In the genomic region with DNA sequence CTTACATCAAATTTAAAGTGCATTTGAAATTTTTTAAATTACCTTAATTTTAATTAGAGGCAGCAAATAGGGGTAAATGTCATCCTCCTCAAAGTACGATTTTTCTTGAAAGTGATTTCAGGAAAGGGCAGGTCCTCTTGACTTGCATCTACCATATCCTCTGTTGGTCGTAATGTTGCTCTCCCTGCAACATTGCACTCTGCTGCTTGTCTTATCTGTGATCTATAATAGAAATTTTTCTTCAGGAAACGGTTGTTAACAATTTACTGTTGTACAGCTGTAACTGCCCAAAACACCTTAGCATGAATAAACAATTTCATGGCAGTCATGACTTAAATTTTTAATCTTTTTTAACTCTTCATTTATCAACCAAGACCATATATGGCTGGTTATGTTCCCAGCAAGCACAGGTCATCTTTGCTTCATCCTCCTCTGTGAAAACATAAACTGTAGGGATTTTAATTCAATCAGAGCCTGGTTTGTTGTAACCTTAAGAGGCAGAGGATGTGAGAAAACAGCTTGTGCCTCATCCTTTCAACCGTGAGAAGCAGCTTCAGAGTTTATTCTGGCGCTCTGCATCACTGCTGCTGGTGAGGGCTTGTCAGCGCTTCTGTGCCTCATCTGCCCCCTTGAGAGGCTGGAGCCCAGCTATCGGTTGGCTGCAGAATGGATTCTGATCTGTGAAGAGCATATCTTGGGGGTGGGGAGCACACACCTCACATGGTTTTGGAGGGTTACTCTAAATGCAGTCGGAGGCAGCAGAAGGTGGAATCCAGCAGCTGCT, we compare ENCODE assay signal across 24 cellular contexts. TPM values are rescaled to one million over a fixed set of nuclear protein-coding genes. Genes with fewer than 3 reads are reported as not detected.
DNase-seq lines count a peak whose midpoint lies in the region; ATAC-seq and TF ChIP-seq lines count a peak whose summit lies in the region.
"Had no signal": no experiment of that assay in that cellular context is flagged by ENCODE, and none has a peak within 500 bp of the region (broad histone marks: within the 10 kb centered on the region; RNA-seq: fewer than 3 reads in every experiment).

No MANE protein-coding gene starts in this region.

- H3K4me1 ChIP-seq in BLaER1: peaks cover 27% of the 10 kb centered on the region
- peaks cover 3% of the 10 kb centered on the region; the same call in 1 of the 2 replicates for H3K4me1 ChIP-seq in GM23338 (ENCODE audit: insufficient read depth)
- peaks cover 38% of the 10 kb centered on the region for H3K4me1 ChIP-seq in OCI-LY7 (ENCODE audit: insufficient read depth, low read length, poor library complexity, severe bottlenecking)
- peaks cover 15% of the 10 kb centered on the region for H3K4me1 ChIP-seq in neural progenitor cell
- no peaks in the 10 kb centered on the region for H3K4me1 ChIP-seq in CD8-positive, alpha-beta T cell (ENCODE audit: insufficient read depth, low read length)
- H3K4me1 ChIP-seq: pancreas, sigmoid colon, SJSA1, testis had no signal

- CTCF ChIA-PET in OCI-LY7 (lab: Charles Lee; ENCODE audit: unreplicated experiment): no interaction called here
- CTCF ChIA-PET in CD8-positive, alpha-beta T cell (lab: Charles Lee): interaction anchor here (0.8 kb wide), 1 partner anchor 10 kb away, joined by 3 read pairs; no protein-coding TSS in a partner anchor

- H2AFZ ChIP-seq in GM23338: no peak overlapping the region
- H2AFZ ChIP-seq in OCI-LY7 (ENCODE audit: low read length): no peak overlapping the region
- no peak overlapping the region for H2AFZ ChIP-seq in neural progenitor cell (replicated peaks)
- H2AFZ ChIP-seq: hepatocyte had no signal

- H3K9me3 Mint-ChIP-seq in GM23338 (no peaks in the 10 kb centered on the region), neural progenitor cell (no peaks in the 10 kb centered on the region)
- H3K9me3 Mint-ChIP-seq in CD8-positive, alpha-beta T cell: no peaks in the 10 kb centered on the region
- H3K9me3 Mint-ChIP-seq: activated naive CD4-positive, alpha-beta T cell treated with anti-CD3 and anti-CD28 coated beads for 36 hours; activated T-cell treated with anti-CD3 and anti-CD28 coated beads, Interleukin-2, amount 50 U/mL, for 24 hours; CD4-positive, alpha-beta memory T cell; T-helper 2 cell treated with Interferon-gamma antibody and Interleukin-4, amounts not matched to agents 5 μg/mL and 100 μg/mL, for 36 hours had no signal

- DNase-seq in GM23338 (ENCODE audit: low spot score): peak; percentile 11
- peak; percentile 69 for DNase-seq in OCI-LY7 (ENCODE audit: low spot score)
- DNase-seq in neural progenitor cell (ENCODE audit: low spot score): peak; percentile 15
- DNase-seq in T-helper 9 cell: no peak
- DNase-seq in CD8-positive, alpha-beta T cell: no peak
- no peak for DNase-seq in HUDEP-2 (lab: John Stamatoyannopoulos, UW; ENCODE audit: unreplicated experiment in 76 of 76)
- DNase-seq: activated CD4-positive, CD25-positive, alpha-beta regulatory T cell treated with anti-CD3 and anti-CD28 coated beads, Interleukin-2, amount 50 U/mL, for 72 hours; activated CD8-positive, alpha-beta T cell treated with anti-CD3 and anti-CD28 coated beads, Interleukin-2, amount 10 ng/mL, durations not matched to agents 7 days and 5 days; activated naive CD4-positive, alpha-beta T cell treated with anti-CD3 and anti-CD28 coated beads for 36 hours; activated T-cell treated with anti-CD3 and anti-CD28 coated beads, Interleukin-2, amount 50 U/mL, for 24 hours; CD4-positive, alpha-beta memory T cell; foreskin fibroblast; mammary epithelial cell; NCI-H1417 treated with DMSO at 0.1 percent for 48 hours; NCI-H226; pancreas; sigmoid colon; testis had no signal

- H3K9ac ChIP-seq in BLaER1 (no peak overlapping the region), neural progenitor cell (no peak overlapping the region)

- no peak overlapping the region for H3K4me3 ChIP-seq in BLaER1
- H3K4me3 ChIP-seq in GM23338: no peak overlapping the region
- no peak overlapping the region for H3K4me3 ChIP-seq in OCI-LY7 (ENCODE audit: low read depth, low read length, poor library complexity, severe bottlenecking)
- H3K4me3 ChIP-seq in neural progenitor cell: no peak overlapping the region
- no peak overlapping the region for H3K4me3 ChIP-seq in CD8-positive, alpha-beta T cell (ENCODE audit: low read depth, low read length)
- H3K4me3 ChIP-seq: hepatocyte, pancreas, sigmoid colon, SJSA1, testis had no signal

- POLR2A ChIA-PET in OCI-LY7 (lab: Charles Lee): interaction anchor here (1.0 to 1.1 kb wide), 2 partner anchors 13 to 21 kb away, joined by 3 read pairs; no protein-coding TSS in a partner anchor
- POLR2A ChIA-PET in CD8-positive, alpha-beta T cell (lab: Charles Lee): no interaction called here

- ATAC-seq in GM23338: peak; percentile 65
- no peak for ATAC-seq in CD8-positive, alpha-beta T cell
- ATAC-seq: activated CD8-positive, alpha-beta T cell treated with anti-CD3 and anti-CD28 coated beads, Interleukin-2, amount 10 ng/mL, durations not matched to agents 7 days and 5 days; HepG2; Panc1 had no signal

- intact Hi-C loops in OCI-LY7 (cut with micrococcal nuclease; ENCODE audit: unreplicated experiment): no loop called here
- intact Hi-C loops in CD8-positive, alpha-beta T cell (cut with DNase I, micrococcal nuclease): no loop called here

- H3K4me2 ChIP-seq in BLaER1: peak overlapping the region; percentile 24
- no peak overlapping the region for H3K4me2 ChIP-seq in GM23338
- peak overlapping the region; percentile 6; the same call in 1 of the 2 replicates for H3K4me2 ChIP-seq in OCI-LY7 (ENCODE audit: low read length)
- H3K4me2 ChIP-seq in neural progenitor cell: no peak overlapping the region
- H3K4me2 ChIP-seq: hepatocyte had no signal

- H3K27me3 ChIP-seq in BLaER1 (no peaks in the 10 kb centered on the region), GM23338 (ENCODE audit: insufficient read depth) (no peaks in the 10 kb centered on the region), neural progenitor cell (no peaks in the 10 kb centered on the region)
- no peaks in the 10 kb centered on the region for H3K27me3 ChIP-seq in CD8-positive, alpha-beta T cell (ENCODE audit: insufficient read depth, low read length)
- H3K27me3 ChIP-seq: hepatocyte, pancreas, sigmoid colon, SJSA1, testis had no signal

- H4K20me1 ChIP-seq in BLaER1 (peaks cover 17% of the 10 kb centered on the region; the same call in 1 of the 2 replicates), GM23338 (replicated peaks; ENCODE audit: insufficient read depth) (peaks cover 6% of the 10 kb centered on the region; the same call in 1 of the 2 replicates), OCI-LY7 (ENCODE audit: insufficient read depth, low read length) (no peaks in the 10 kb centered on the region), neural progenitor cell (ENCODE audit: low read depth) (no peaks in the 10 kb centered on the region)

- TF ChIP-seq CTCF in GM23338 (conservative IDR thresholded peaks at IDR 0.05; ENCODE audit: low read depth in 2 of 2) (no peak), OCI-LY7 (conservative IDR thresholded peaks at IDR 0.05; ENCODE audit: low read length) (no peak), neural progenitor cell (IDR thresholded peaks at IDR 0.05) (no peak)
- TF ChIP-seq CTCF in CD8-positive, alpha-beta T cell (IDR thresholded peaks at IDR 0.05): no peak

- H3K27me3 Mint-ChIP-seq in GM23338 (ENCODE audit: insufficient read depth, low read depth, poor library complexity) (peaks cover 2% of the 10 kb centered on the region), neural progenitor cell (ENCODE audit: insufficient read depth, low read depth) (no peaks in the 10 kb centered on the region)
- no peaks in the 10 kb centered on the region for H3K27me3 Mint-ChIP-seq in CD8-positive, alpha-beta T cell (ENCODE audit: low read depth)
- H3K27me3 Mint-ChIP-seq: activated T-cell treated with anti-CD3 and anti-CD28 coated beads, Interleukin-2, amount 50 U/mL, for 24 hours; CD4-positive, alpha-beta memory T cell had no signal

- no peak overlapping the region for H3K4me3 Mint-ChIP-seq in GM23338
- no peak overlapping the region for H3K4me3 Mint-ChIP-seq in neural progenitor cell
- no peak overlapping the region for H3K4me3 Mint-ChIP-seq in CD8-positive, alpha-beta T cell
- H3K4me3 Mint-ChIP-seq: activated CD8-positive, alpha-beta T cell treated with anti-CD3 and anti-CD28 coated beads, Interleukin-2, amount 10 ng/mL, durations not matched to agents 7 days and 5 days; activated naive CD4-positive, alpha-beta T cell treated with anti-CD3 and anti-CD28 coated beads for 36 hours; activated T-cell treated with anti-CD3 and anti-CD28 coated beads, Interleukin-2, amount 50 U/mL, for 24 hours; CD4-positive, alpha-beta memory T cell; T-helper 2 cell treated with Interferon-gamma antibody and Interleukin-4, amounts not matched to agents 5 μg/mL and 100 μg/mL, for 36 hours had no signal

- no peaks in the 10 kb centered on the region for H3K9me3 ChIP-seq in BLaER1
- H3K9me3 ChIP-seq in OCI-LY7 (ENCODE audit: low read length): no peaks in the 10 kb centered on the region
- H3K9me3 ChIP-seq in neural progenitor cell (ENCODE audit: low read depth): no peaks in the 10 kb centered on the region
- H3K9me3 ChIP-seq in CD8-positive, alpha-beta T cell (ENCODE audit: low read length): no peaks in the 10 kb centered on the region
- H3K9me3 ChIP-seq: pancreas, sigmoid colon, SJSA1, testis had no signal

- H3K27ac ChIP-seq in BLaER1 (no peak overlapping the region), GM23338 (ENCODE audit: low read depth) (no peak overlapping the region), OCI-LY7 (ENCODE audit: low read depth, low read length, poor library complexity, severe bottlenecking) (peak overlapping the region; percentile 36), neural progenitor cell (peak overlapping the region; percentile 5)
- H3K27ac ChIP-seq in CD8-positive, alpha-beta T cell (ENCODE audit: low read depth, low read length): no peak overlapping the region
- H3K27ac ChIP-seq: hepatocyte, pancreas, sigmoid colon, SJSA1, testis had no signal

- peaks cover 60% of the 10 kb centered on the region for H3K36me3 ChIP-seq in BLaER1
- H3K36me3 ChIP-seq in GM23338 (ENCODE audit: insufficient read depth): no peaks in the 10 kb centered on the region
- peaks cover 50% of the 10 kb centered on the region for H3K36me3 ChIP-seq in OCI-LY7 (ENCODE audit: insufficient read depth, low read length)
- no peaks in the 10 kb centered on the region for H3K36me3 ChIP-seq in neural progenitor cell
- H3K36me3 ChIP-seq in CD8-positive, alpha-beta T cell (ENCODE audit: insufficient read depth, low read length): peaks cover 17% of the 10 kb centered on the region
- H3K36me3 ChIP-seq: pancreas had no signal

- H3K9me2 ChIP-seq in GM23338 (ENCODE audit: insufficient read depth) (no peaks in the 10 kb centered on the region), OCI-LY7 (ENCODE audit: insufficient read depth, low read length) (no peaks in the 10 kb centered on the region)

- no TSS peak for BruUV-seq in OCI-LY7 (replicated peaks; lab: Mats Ljungman, UMichigan)

- H3K4me1 Mint-ChIP-seq in GM23338 (peaks cover 26% of the 10 kb centered on the region), neural progenitor cell (peaks cover 7% of the 10 kb centered on the region)
- H3K4me1 Mint-ChIP-seq in CD8-positive, alpha-beta T cell (ENCODE audit: low read depth): no peaks in the 10 kb centered on the region

- H3K79me2 ChIP-seq in GM23338 (replicated peaks; ENCODE audit: insufficient read depth) (no peaks in the 10 kb centered on the region), OCI-LY7 (ENCODE audit: insufficient read depth, low read depth, low read length) (no peaks in the 10 kb centered on the region), neural progenitor cell (ENCODE audit: low read depth) (no peaks in the 10 kb centered on the region)
- H3K79me2 ChIP-seq: hepatocyte had no signal

- 0 out of 3 replicates have a peak, but pooled peaks cover 7% of the 10 kb centered on the region for H3K36me3 Mint-ChIP-seq in GM23338 (ENCODE audit: low read depth)
- H3K36me3 Mint-ChIP-seq in neural progenitor cell: peaks cover 26% of the 10 kb centered on the region
- H3K36me3 Mint-ChIP-seq in CD8-positive, alpha-beta T cell: peaks cover 72% of the 10 kb centered on the region

- H3K27ac Mint-ChIP-seq in GM23338 (no peak overlapping the region), neural progenitor cell (no peak overlapping the region)
- no peak overlapping the region for H3K27ac Mint-ChIP-seq in CD8-positive, alpha-beta T cell
- H3K27ac Mint-ChIP-seq: activated CD8-positive, alpha-beta T cell treated with anti-CD3 and anti-CD28 coated beads, Interleukin-2, amount 10 ng/mL, durations not matched to agents 7 days and 5 days; activated naive CD4-positive, alpha-beta T cell treated with anti-CD3 and anti-CD28 coated beads for 36 hours; activated T-cell treated with anti-CD3 and anti-CD28 coated beads, Interleukin-2, amount 50 U/mL, for 24 hours; CD4-positive, alpha-beta memory T cell; T-helper 2 cell treated with Interferon-gamma antibody and Interleukin-4, amounts not matched to agents 5 μg/mL and 100 μg/mL, for 36 hours had no signal

- H3F3A ChIP-seq in GM23338 (replicated peaks; ENCODE audit: low read depth): no peaks in the 10 kb centered on the region
- peaks cover 6% of the 10 kb centered on the region for H3F3A ChIP-seq in neural progenitor cell (ENCODE audit: low read depth)

RNA-seq across cellular contexts. Expression of gene CTNNBL1, which starts 56.0 kb away (rescaled TPM):
- 36.3 and 46.1 TPM in 2 replicates for total RNA-seq in GM23338 (2014; rRNA removed; shearing (Covaris generic))
- 68.7 and 71.2 TPM in 2 replicates for polyA plus RNA-seq in GM23338 (2016; fragmentation: Nextera tagmentation; extraction: Ambion mirVana)
- total RNA-seq in OCI-LY7 (2014; rRNA removed; shearing (Covaris generic)): 38.0 and 40.6 TPM in 2 replicates
- total RNA-seq in OCI-LY7 (2022) (88.0 and 90.0 TPM in 2 replicates), neural progenitor cell (ENCODE audit: low replicate concordance) (44.7 and 54.5 TPM in 2 replicates)
- total RNA-seq in CD8-positive, alpha-beta T cell: 10 to 100 TPM; 22.4 to 26.8 TPM

Comparison
In these comparisons a context has a peak if more than half of its experiments do, and no peak if none do; other contexts are left out.
1. H3K27ac ChIP-seq: peak in OCI-LY7 (single experiment) and neural progenitor cell (single experiment); none in BLaER1 (single experiment), GM23338 (single experiment) and CD8-positive, alpha-beta T cell (single experiment).
2. H3K4me2 ChIP-seq: peak in BLaER1 (single experiment) and OCI-LY7 (single experiment); none in GM23338 (single experiment) and neural progenitor cell (single experiment).
3. DNase-seq: peak in GM23338 (single experiment), OCI-LY7 (single experiment) and neural progenitor cell (single experiment); none in T-helper 9 cell (single experiment), CD8-positive, alpha-beta T cell (0 of 7) and HUDEP-2 (0 of 76).